21 cellular contexts compared by ENCODE assay signal in the genomic region with DNA sequence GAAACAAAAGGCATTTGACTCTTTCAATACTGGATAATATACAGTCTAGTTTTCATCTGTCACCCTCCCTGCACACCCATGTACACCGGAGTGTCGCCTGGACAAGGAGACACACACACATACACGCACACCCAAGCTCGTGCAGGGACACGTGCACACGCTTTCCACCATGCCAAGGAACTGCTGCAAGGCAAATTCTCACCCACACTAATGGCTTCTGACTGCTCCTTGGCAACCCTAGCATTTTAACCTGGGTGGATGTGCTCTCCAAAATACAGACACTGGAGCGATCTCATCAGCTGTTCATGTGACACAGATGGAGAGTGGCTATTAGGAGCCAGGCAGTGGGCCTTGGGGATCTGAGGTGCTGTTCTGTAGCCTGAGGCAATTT.
A peak's percentile ranks its signal among the peaks of the same experiment; 100 is the strongest.
DNase-seq lines count a peak whose midpoint lies in the region; ATAC-seq and TF ChIP-seq lines count a peak whose summit lies in the region.
"Had no signal": no experiment of that assay in that cellular context is flagged by ENCODE, and none has a peak within 500 bp of the region (broad histone marks: within the 10 kb centered on the region; RNA-seq: fewer than 3 reads in every experiment).

No MANE protein-coding gene starts in this region.

- ATAC-seq in SK-N-SH treated with all-trans-retinoic acid at 6 μM for 48 hours (peak; percentile 8), right cardiac atrium (peak; percentile 28 to 49), sciatic nerve (no peak), GM21737 (IDR thresholded peaks at IDR 0.05; ENCODE audit: unreplicated experiment) (no peak), upper lobe of left lung (ENCODE audit: low FRiP score in 2 of 2) (no peak)
- ATAC-seq: effector memory CD8-positive, alpha-beta T cell; naive thymus-derived CD4-positive, alpha-beta T cell; T-cell had no signal

- H3K36me3 ChIP-seq in upper lobe of left lung = no peaks in the 10 kb centered on the region

- TF ChIP-seq CTCF in upper lobe of left lung (IDR thresholded peaks at IDR 0.05) = no peak

- WGBS in right cardiac atrium = 66% methylated on average over 7 of the region's 7 CpGs
- WGBS in upper lobe of left lung, 2 donors = 82 to 95% methylated on average over 7 of the region's 7 CpGs

- peak; percentile 63 for DNase-seq in COLO668 (lab: John Stamatoyannopoulos, UW; ENCODE audit: unreplicated experiment)
- peak; percentile 62 for DNase-seq in G401 (ENCODE audit: low spot score)
- no peak for DNase-seq in right cardiac atrium
- DNase-seq in sciatic nerve (ENCODE audit: low spot score) = no peak
- DNase-seq in globus pallidus (ENCODE audit: low spot score) = no peak
- no peak for DNase-seq in upper lobe of left lung
- DNase-seq: activated CD4-positive, alpha-beta T cell treated with anti-CD3 and anti-CD28 coated beads, Interleukin-2, amount 50 U/mL, for 1 hour; activated CD8-positive, alpha-beta memory T cell treated with anti-CD3 and anti-CD28 coated beads, Interleukin-2, amount 50 U/mL, for 48 hours; activated gamma-delta T cell; amniotic stem cell; effector memory CD8-positive, alpha-beta T cell; EL; KBM-7; naive thymus-derived CD4-positive, alpha-beta T cell; posterior cingulate gyrus; stimulated activated CD4-positive, alpha-beta T cell treated with anti-CD3 and anti-CD28 coated beads, Interleukin-4, amount 100 ng/mL, for 4 hours; T-cell had no signal

- H3K27ac ChIP-seq in right cardiac atrium (ENCODE audit: low read length) = no peak overlapping the region
- H3K27ac ChIP-seq in upper lobe of left lung = no peak overlapping the region
- H3K27ac ChIP-seq: RWPE1 had no signal

- H3K4me1 ChIP-seq in right cardiac atrium (ENCODE audit: control insufficient read depth, insufficient read depth, low read length) (peaks cover 2% of the 10 kb centered on the region), upper lobe of left lung (no peaks in the 10 kb centered on the region)

- H3K4me3 ChIP-seq in right cardiac atrium (ENCODE audit: low read length) = no peak overlapping the region
- no peak overlapping the region for H3K4me3 ChIP-seq in upper lobe of left lung
- H3K4me3 ChIP-seq: smooth muscle cell had no signal

- H3K27me3 ChIP-seq in right cardiac atrium (ENCODE audit: control insufficient read depth, insufficient read depth) (no peaks in the 10 kb centered on the region), upper lobe of left lung (no peaks in the 10 kb centered on the region)

- TF ChIP-seq EP300 in upper lobe of left lung (IDR thresholded peaks at IDR 0.05) = no peak

- in situ Hi-C loops in G401 (cut with HindIII; ENCODE audit: low sequenced_read_pairs) = no loop called here

- H3K9me3 ChIP-seq in right cardiac atrium (ENCODE audit: control insufficient read depth, low read length) (no peaks in the 10 kb centered on the region), upper lobe of left lung (no peaks in the 10 kb centered on the region)

- TF ChIP-seq POLR2A in upper lobe of left lung (IDR thresholded peaks at IDR 0.05) = no peak

- intact Hi-C loops in right cardiac atrium (cut with DNase I) (no loop called here), sciatic nerve (cut with DNase I) (no loop called here)

TF ChIP-seq in SK-N-SH treated with all-trans-retinoic acid at 6 μM for 48 hours, 23 proteins besides CTCF, POLR2A, EP300 and RAD21:
- TF ChIP-seq ZC3H10 (CRISPR knock-in tag; IDR thresholded peaks at IDR 0.05) (no peak), POU6F1 (CRISPR knock-in tag; IDR thresholded peaks at IDR 0.05; ENCODE audit: borderline replicate concordance, low read depth) (no peak), ESRRG (CRISPR knock-in tag; IDR thresholded peaks at IDR 0.05) (no peak), ZNF70 (CRISPR knock-in tag; IDR thresholded peaks at IDR 0.05) (no peak), RARB (CRISPR knock-in tag; IDR thresholded peaks at IDR 0.05) (no peak), CSDC2 (CRISPR knock-in tag; IDR thresholded peaks at IDR 0.05) (no peak), ZFP30 (CRISPR knock-in tag; IDR thresholded peaks at IDR 0.05) (no peak), PPARA (CRISPR knock-in tag; IDR thresholded peaks at IDR 0.05; ENCODE audit: borderline replicate concordance) (no peak), TOX (CRISPR knock-in tag; IDR thresholded peaks at IDR 0.05; ENCODE audit: borderline replicate concordance) (no peak), CSRNP3 (CRISPR knock-in tag; IDR thresholded peaks at IDR 0.05) (no peak)

Comparison
In these comparisons a context has a peak if more than half of its experiments do, and no peak if none do; other contexts are left out.
1. DNase-seq: peak in COLO668 (single experiment) and G401 (single experiment); none in right cardiac atrium (0 of 3), sciatic nerve (single experiment), globus pallidus (single experiment) and upper lobe of left lung (0 of 2).
2. ATAC-seq: peak in SK-N-SH treated with all-trans-retinoic acid at 6 μM for 48 hours (single experiment) and right cardiac atrium (2 of 2); none in sciatic nerve (single experiment), GM21737 (single experiment) and upper lobe of left lung (0 of 2).